In genomic region chr2:126979604-126980003, GRCh38 we compare ENCODE assay signal across 22 cellular contexts.
"Had no signal": no experiment of that assay in that cellular context is flagged by ENCODE, and none has a peak within 500 bp of the region (broad histone marks: within the 10 kb centered on the region; RNA-seq: fewer than 3 reads in every experiment).

No MANE protein-coding gene starts in this region.

- H3K36me3 ChIP-seq: esophagus muscularis mucosa, left lung, transverse colon, uterus had no signal

- ATAC-seq: activated CD8-positive, alpha-beta memory T cell treated with anti-CD3 and anti-CD28 coated beads, Interleukin-2, amount 10 ng/mL, durations not matched to agents 7 days and 5 days; activated T-helper 17 cell treated with anti-CD3 and anti-CD28 coated beads, Interleukin-2, amount 50 U/mL, for 72 hours; left lung had no signal

- H3K9me3 ChIP-seq: esophagus muscularis mucosa, left lung, transverse colon, uterus had no signal

- H3K27ac ChIP-seq: esophagus muscularis mucosa, left lung, transverse colon, uterus had no signal

- H3K4me3 ChIP-seq: esophagus muscularis mucosa, left lung, transverse colon, uterus had no signal

- H3K4me1 ChIP-seq: esophagus muscularis mucosa, left lung, transverse colon, uterus had no signal

- DNase-seq: activated CD4-positive, alpha-beta memory T cell treated with anti-CD3 and anti-CD28 coated beads, Interleukin-2, amount 10 ng/mL, durations not matched to agents 7 days and 5 days; activated CD4-positive, alpha-beta T cell treated with anti-CD3 and anti-CD28 coated beads for 48 hours; activated CD4-positive, CD25-positive, alpha-beta regulatory T cell; activated CD8-positive, alpha-beta memory T cell treated with anti-CD3 and anti-CD28 coated beads, Interleukin-2, amount 10 ng/mL, durations not matched to agents 7 days and 5 days; activated naive CD4-positive, alpha-beta T cell; activated naive CD8-positive, alpha-beta T cell treated with anti-CD3 and anti-CD28 coated beads for 36 hours; activated T-cell treated with anti-CD3 and anti-CD28 coated beads, Interleukin-2, amount 50 U/mL, for 1 hour; aorta; cerebellar nuclear complex; effector memory CD4-positive, alpha-beta T cell; foreskin fibroblast; glutamatergic neuron; left lung; retina; stimulated activated CD4-positive, alpha-beta T cell treated with anti-CD3 and anti-CD28 coated beads, Interleukin-12 subunit alpha, Interleukin-12 subunit beta, amount 100 ng/mL, for 4 hours; stimulated activated CD4-positive, alpha-beta T cell treated with anti-CD3 and anti-CD28 coated beads, Interleukin-1b, Interleukin-23, amount 100 ng/mL, for 48 hours; stimulated activated naive CD4-positive, alpha-beta T cell treated with Interleukin-2 at 50 U/mL for 16 hours; T1000; transverse colon; uterus had no signal

- H3K27me3 ChIP-seq: esophagus muscularis mucosa, left lung, transverse colon, uterus had no signal
